8 cellular contexts compared by ENCODE assay signal in genomic region chr1:222618001-222618879, GRCh38. TPM values are rescaled to one million over a fixed set of nuclear protein-coding genes. Genes with fewer than 3 reads are reported as not detected.
DNase-seq lines count a peak whose midpoint lies in the region; ATAC-seq lines count a peak whose summit lies in the region.

MIA3 (plus strand) TSS chr1:222618097; CDS start chr1:222618111, 14 bp downstream.

- ATAC-seq in GM18858 (IDR thresholded peaks at IDR 0.05; ENCODE audit: unreplicated experiment) = peak; percentile 27
- ATAC-seq in HG03060 (IDR thresholded peaks at IDR 0.05; ENCODE audit: low read depth, unreplicated experiment) = peak; percentile 17

- in situ Hi-C loops in ACHN (cut with HindIII; ENCODE audit: low pct_ligation_motif_present, low pct_unique_long_range_greater_than_20kb, low sequenced_read_pairs) = no loop called here

- DNase-seq in ACHN (peak; percentile 27), NCI-H446 treated with DMSO at 0.1 percent for 48 hours (lab: John Stamatoyannopoulos, UW) (peak; percentile 64), lung microvascular endothelial cell (ENCODE audit: low read depth in 2 of 2) (peak; percentile 26 to 81)
- DNase-seq in activated CD4-positive, alpha-beta T cell treated with anti-CD3 and anti-CD28 coated beads, Interleukin-2, amount 50 U/mL, for 48 hours = peak; percentile 71 to 73
- DNase-seq in effector CD4-positive, alpha-beta T cell = peak; percentile 81
- DNase-seq in stimulated activated CD8-positive, alpha-beta memory T cell treated with anti-CD3 and anti-CD28 coated beads, Interleukin-12 subunit alpha, Interleukin-12 subunit beta, amount 100 ng/mL, for 4 hours (ENCODE audit: low read depth) = peak; percentile 29

RNA-seq across cellular contexts. Expression of gene MIA3, which starts in this region (rescaled TPM):
- total RNA-seq in lung microvascular endothelial cell = 19.0 and 32.7 TPM in 2 replicates

Comparison
In these comparisons a context has a peak if more than half of its experiments do, and no peak if none do; other contexts are left out.
1. Peak in every context shown above with its lines: DNase-seq and ATAC-seq.
2. DNase-seq: peak in every context shown above with its lines; median percentile 81 in effector CD4-positive, alpha-beta T cell; 72 in activated CD4-positive, alpha-beta T cell treated with anti-CD3 and anti-CD28 coated beads, Interleukin-2, amount 50 U/mL, for 48 hours; 64 in NCI-H446 treated with DMSO at 0.1 percent for 48 hours; 54 in lung microvascular endothelial cell; 29 in stimulated activated CD8-positive, alpha-beta memory T cell treated with anti-CD3 and anti-CD28 coated beads, Interleukin-12 subunit alpha, Interleukin-12 subunit beta, amount 100 ng/mL, for 4 hours; 27 in ACHN.